In the genomic region with DNA sequence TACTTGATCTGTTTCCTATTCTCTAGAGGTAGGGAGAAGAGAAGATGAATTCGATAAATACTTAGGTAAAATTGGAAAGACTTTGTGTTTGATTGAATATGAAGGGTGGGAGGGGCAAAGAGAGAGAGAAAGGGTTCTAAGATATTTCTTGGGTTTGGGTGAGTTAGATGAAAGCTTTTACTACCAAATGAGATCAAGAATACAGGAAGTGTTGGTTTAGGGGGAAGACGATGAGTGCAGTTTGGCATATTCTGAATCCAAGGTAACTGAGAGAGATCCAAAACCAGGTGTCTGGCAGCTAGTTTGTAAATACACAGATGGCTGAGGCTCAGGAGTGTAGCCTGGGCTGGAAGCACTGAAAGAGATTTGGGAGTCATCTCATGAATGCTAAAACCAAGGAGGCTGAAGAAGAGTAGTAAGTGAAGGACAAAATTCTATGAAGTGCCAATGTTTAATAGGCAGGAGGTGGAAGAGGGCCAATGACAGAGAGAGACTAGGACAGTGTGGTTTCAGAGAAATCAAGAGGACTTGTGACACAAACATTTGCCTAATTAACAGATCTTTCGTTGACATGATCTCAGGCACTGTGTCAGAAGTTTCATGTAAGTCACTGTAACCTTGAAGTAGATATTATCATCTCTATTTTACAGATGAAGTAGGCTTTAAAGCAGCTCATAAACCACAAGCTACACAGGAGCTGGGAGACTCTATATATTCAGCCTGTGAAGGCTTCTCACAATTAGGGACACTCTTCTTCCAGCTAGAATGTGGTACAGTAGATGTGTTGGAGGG, we compare ENCODE assay signal across 2 cellular contexts.
TF ChIP-seq lines count a peak whose summit lies in the region.

No MANE protein-coding gene starts in this region.

TF ChIP-seq in IMR-90, 13 proteins besides CTCF, POLR2A, EP300 and RAD21:
- TF ChIP-seq FOS (IDR thresholded peaks at IDR 0.05; ENCODE audit: low read depth, low read length) (no peak), MXI1 (IDR thresholded peaks at IDR 0.05; ENCODE audit: borderline replicate concordance, low read depth, low read length) (no peak), CEBPB (IDR thresholded peaks at IDR 0.05; ENCODE audit: low read depth, low read length) (no peak), MAFK (IDR thresholded peaks at IDR 0.05; ENCODE audit: low read depth, low read length) (no peak), BHLHE40 (IDR thresholded peaks at IDR 0.05; ENCODE audit: low read depth, low read length) (no peak), RCOR1 (IDR thresholded peaks at IDR 0.05; ENCODE audit: insufficient replicate concordance, low read length) (no peak), NFE2L2 (IDR thresholded peaks at IDR 0.05; ENCODE audit: low read depth, low read length) (no peak)
- TF ChIP-seq, protein P1, sequence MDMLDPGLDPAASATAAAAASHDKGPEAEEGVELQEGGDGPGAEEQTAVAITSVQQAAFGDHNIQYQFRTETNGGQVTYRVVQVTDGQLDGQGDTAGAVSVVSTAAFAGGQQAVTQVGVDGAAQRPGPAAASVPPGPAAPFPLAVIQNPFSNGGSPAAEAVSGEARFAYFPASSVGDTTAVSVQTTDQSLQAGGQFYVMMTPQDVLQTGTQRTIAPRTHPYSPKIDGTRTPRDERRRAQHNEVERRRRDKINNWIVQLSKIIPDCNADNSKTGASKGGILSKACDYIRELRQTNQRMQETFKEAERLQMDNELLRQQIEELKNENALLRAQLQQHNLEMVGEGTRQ (IDR thresholded peaks at IDR 0.05; ENCODE audit: low read depth, low read length): no peak

TF ChIP-seq in GM12891, 5 proteins besides CTCF, POLR2A, EP300 and RAD21:
- TF ChIP-seq POLR2AphosphoS5 (IDR thresholded peaks at IDR 0.05; ENCODE audit: low read depth, low read length) (no peak), PAX5 (IDR thresholded peaks at IDR 0.05; ENCODE audit: insufficient read depth, low read length, severe bottlenecking) (no peak), POU2F2 (IDR thresholded peaks at IDR 0.05; ENCODE audit: low read depth, low read length) (no peak), TAF1 (IDR thresholded peaks at IDR 0.05; ENCODE audit: low read depth, low read length) (no peak), SPI1 (IDR thresholded peaks at IDR 0.05; ENCODE audit: low read depth, low read length) (no peak)
